1 cellular context compared by ENCODE assay signal in the genomic region with DNA sequence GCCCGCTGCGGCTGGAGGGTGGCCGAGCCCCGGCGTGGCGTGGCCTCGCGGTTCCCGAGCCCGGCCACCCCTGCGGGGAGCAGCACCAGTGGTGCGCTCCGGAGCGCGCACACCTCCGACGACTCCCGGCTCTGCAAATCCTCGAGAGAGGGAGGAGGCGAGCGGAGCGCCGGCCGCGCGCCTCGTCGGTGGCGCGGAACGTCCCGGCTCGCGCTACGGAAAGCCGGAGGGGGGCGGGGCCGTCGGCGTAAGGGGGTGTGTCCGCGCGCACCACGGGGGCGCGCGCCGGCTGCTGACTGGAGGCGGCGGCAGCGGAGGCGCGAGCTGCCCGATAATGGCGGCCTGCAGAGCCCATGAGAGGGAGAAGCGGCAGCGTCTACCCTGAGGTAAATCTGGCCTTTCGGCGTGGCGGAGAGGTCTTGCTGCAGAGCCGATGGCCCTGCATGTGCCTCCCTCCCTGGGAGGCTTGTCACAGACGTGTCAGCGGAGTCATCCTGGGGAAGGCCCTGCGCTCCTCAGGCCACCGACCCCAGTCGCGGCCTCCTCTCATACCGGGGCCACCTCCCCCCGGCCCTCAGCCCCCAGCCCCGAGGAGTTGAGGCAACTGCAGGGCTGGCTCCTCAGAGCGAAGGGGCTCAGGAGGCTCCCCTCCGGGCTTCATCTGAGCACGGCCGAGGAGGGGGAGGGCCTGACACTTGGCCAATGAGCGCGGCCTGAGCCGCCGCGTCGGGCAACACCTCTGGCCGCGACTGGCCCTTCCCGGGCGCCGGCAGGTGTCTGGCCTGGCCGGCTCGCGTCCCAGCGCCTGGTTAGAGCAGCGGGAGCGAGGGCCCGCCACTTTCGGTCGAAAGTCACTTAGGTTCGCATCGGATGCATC.
TF ChIP-seq lines count a peak whose summit lies in the region.

A gene (plus strand): TSS at position 295 of the 877 bp plus-strand sequence. CDS start 2,485 bp downstream, outside the sequence.

TF ChIP-seq in K562, 482 proteins besides CTCF, POLR2A, EP300 and RAD21 (continued from another document):
- TF ChIP-seq, protein P1, sequence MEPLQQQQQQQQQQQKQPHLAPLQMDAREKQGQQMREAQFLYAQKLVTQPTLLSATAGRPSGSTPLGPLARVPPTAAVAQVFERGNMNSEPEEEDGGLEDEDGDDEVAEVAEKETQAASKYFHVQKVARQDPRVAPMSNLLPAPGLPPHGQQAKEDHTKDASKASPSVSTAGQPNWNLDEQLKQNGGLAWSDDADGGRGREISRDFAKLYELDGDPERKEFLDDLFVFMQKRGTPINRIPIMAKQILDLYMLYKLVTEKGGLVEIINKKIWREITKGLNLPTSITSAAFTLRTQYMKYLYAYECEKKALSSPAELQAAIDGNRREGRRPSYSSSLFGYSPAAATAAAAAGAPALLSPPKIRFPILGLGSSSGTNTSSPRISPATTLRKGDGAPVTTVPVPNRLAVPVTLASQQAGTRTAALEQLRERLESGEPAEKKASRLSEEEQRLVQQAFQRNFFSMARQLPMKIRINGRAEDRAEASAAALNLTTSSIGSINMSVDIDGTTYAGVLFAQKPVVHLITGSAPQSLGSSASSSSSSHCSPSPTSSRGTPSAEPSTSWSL (CRISPR knock-in tag; IDR thresholded peaks at IDR 0.05; ENCODE audit: borderline replicate concordance) = 0 out of 2 replicates have a peak, but pooled peaks have one; percentile 78
- no peak for TF ChIP-seq ZNF717 (CRISPR knock-in tag; IDR thresholded peaks at IDR 0.05)
- TF ChIP-seq, protein P2, sequence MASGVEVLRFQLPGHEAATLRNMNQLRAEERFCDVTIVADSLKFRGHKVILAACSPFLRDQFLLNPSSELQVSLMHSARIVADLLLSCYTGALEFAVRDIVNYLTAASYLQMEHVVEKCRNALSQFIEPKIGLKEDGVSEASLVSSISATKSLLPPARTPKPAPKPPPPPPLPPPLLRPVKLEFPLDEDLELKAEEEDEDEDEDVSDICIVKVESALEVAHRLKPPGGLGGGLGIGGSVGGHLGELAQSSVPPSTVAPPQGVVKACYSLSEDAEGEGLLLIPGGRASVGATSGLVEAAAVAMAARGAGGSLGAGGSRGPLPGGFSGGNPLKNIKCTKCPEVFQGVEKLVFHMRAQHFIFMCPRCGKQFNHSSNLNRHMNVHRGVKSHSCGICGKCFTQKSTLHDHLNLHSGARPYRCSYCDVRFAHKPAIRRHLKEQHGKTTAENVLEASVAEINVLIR (CRISPR knock-in tag; IDR thresholded peaks at IDR 0.05) = no peak
- TF ChIP-seq ZNF668 (CRISPR knock-in tag; IDR thresholded peaks at IDR 0.05) = 0 out of 2 replicates have a peak, but pooled peaks have one; percentile 36
- TF ChIP-seq, protein P3, sequence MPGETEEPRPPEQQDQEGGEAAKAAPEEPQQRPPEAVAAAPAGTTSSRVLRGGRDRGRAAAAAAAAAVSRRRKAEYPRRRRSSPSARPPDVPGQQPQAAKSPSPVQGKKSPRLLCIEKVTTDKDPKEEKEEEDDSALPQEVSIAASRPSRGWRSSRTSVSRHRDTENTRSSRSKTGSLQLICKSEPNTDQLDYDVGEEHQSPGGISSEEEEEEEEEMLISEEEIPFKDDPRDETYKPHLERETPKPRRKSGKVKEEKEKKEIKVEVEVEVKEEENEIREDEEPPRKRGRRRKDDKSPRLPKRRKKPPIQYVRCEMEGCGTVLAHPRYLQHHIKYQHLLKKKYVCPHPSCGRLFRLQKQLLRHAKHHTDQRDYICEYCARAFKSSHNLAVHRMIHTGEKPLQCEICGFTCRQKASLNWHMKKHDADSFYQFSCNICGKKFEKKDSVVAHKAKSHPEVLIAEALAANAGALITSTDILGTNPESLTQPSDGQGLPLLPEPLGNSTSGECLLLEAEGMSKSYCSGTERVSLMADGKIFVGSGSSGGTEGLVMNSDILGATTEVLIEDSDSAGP (CRISPR knock-in tag; IDR thresholded peaks at IDR 0.05) = no peak
- TF ChIP-seq ZNF551 (CRISPR knock-in tag; IDR thresholded peaks at IDR 0.05) = no peak
- no peak for TF ChIP-seq STAT5B (CRISPR knock-in tag; IDR thresholded peaks at IDR 0.05)
- no peak for TF ChIP-seq ZNF41 (CRISPR knock-in tag; conservative IDR thresholded peaks at IDR 0.05)
- TF ChIP-seq ZNF311 (CRISPR knock-in tag; IDR thresholded peaks at IDR 0.05) = 0 out of 2 replicates have a peak, but pooled peaks have one; percentile 52
- no peak for TF ChIP-seq HOXB6 (CRISPR knock-in tag; IDR thresholded peaks at IDR 0.05; ENCODE audit: borderline replicate concordance)
- TF ChIP-seq, protein P4, sequence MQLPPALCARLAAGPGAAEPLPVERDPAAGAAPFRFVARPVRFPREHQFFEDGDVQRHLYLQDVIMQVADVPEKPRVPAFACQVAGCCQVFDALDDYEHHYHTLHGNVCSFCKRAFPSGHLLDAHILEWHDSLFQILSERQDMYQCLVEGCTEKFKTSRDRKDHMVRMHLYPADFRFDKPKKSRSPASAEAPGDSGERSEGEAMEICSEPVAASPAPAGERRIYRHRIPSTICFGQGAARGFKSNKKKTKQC (CRISPR knock-in tag; IDR thresholded peaks at IDR 0.05) = no peak
- TF ChIP-seq ARNT (IDR thresholded peaks at IDR 0.05) = no peak
- TF ChIP-seq, protein P5, sequence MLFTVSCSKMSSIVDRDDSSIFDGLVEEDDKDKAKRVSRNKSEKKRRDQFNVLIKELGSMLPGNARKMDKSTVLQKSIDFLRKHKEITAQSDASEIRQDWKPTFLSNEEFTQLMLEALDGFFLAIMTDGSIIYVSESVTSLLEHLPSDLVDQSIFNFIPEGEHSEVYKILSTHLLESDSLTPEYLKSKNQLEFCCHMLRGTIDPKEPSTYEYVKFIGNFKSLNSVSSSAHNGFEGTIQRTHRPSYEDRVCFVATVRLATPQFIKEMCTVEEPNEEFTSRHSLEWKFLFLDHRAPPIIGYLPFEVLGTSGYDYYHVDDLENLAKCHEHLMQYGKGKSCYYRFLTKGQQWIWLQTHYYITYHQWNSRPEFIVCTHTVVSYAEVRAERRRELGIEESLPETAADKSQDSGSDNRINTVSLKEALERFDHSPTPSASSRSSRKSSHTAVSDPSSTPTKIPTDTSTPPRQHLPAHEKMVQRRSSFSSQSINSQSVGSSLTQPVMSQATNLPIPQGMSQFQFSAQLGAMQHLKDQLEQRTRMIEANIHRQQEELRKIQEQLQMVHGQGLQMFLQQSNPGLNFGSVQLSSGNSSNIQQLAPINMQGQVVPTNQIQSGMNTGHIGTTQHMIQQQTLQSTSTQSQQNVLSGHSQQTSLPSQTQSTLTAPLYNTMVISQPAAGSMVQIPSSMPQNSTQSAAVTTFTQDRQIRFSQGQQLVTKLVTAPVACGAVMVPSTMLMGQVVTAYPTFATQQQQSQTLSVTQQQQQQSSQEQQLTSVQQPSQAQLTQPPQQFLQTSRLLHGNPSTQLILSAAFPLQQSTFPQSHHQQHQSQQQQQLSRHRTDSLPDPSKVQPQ (CRISPR knock-in tag; IDR thresholded peaks at IDR 0.05; ENCODE audit: borderline replicate concordance) = no peak
- TF ChIP-seq ZNF140 (CRISPR knock-in tag; IDR thresholded peaks at IDR 0.05) = no peak
- no peak for TF ChIP-seq ZSCAN32 (CRISPR knock-in tag; IDR thresholded peaks at IDR 0.05)
- peak; percentile 40 for TF ChIP-seq CHD4 (IDR thresholded peaks at IDR 0.05; ENCODE audit: insufficient read depth, insufficient replicate concordance, low read depth, low read length, poor library complexity, severe bottlenecking)
- no peak for TF ChIP-seq PHB (CRISPR knock-in tag; IDR thresholded peaks at IDR 0.05)
- TF ChIP-seq, protein P6, sequence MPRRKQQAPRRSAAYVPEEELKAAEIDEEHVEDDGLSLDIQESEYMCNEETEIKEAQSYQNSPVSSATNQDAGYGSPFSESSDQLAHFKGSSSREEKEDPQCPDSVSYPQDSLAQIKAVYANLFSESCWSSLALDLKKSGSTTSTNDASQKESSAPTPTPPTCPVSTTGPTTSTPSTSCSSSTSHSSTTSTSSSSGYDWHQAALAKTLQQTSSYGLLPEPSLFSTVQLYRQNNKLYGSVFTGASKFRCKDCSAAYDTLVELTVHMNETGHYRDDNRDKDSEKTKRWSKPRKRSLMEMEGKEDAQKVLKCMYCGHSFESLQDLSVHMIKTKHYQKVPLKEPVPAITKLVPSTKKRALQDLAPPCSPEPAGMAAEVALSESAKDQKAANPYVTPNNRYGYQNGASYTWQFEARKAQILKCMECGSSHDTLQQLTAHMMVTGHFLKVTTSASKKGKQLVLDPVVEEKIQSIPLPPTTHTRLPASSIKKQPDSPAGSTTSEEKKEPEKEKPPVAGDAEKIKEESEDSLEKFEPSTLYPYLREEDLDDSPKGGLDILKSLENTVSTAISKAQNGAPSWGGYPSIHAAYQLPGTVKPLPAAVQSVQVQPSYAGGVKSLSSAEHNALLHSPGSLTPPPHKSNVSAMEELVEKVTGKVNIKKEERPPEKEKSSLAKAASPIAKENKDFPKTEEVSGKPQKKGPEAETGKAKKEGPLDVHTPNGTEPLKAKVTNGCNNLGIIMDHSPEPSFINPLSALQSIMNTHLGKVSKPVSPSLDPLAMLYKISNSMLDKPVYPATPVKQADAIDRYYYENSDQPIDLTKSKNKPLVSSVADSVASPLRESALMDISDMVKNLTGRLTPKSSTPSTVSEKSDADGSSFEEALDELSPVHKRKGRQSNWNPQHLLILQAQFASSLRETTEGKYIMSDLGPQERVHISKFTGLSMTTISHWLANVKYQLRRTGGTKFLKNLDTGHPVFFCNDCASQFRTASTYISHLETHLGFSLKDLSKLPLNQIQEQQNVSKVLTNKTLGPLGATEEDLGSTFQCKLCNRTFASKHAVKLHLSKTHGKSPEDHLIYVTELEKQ (CRISPR knock-in tag; IDR thresholded peaks at IDR 0.05) = no peak
- TF ChIP-seq SNIP1 (IDR thresholded peaks at IDR 0.05; ENCODE audit: low read depth) = no peak
- TF ChIP-seq HDAC1 (IDR thresholded peaks at IDR 0.05) = peak in 1 of 2 experiments; percentile 96; a peak in 2 of 4 replicates
- TF ChIP-seq BDP1 (IDR thresholded peaks at IDR 0.05; ENCODE audit: insufficient read depth, insufficient read length) = no peak
- no peak for TF ChIP-seq RBM15 (IDR thresholded peaks at IDR 0.05; ENCODE audit: insufficient read depth, low read length)
- no peak for TF ChIP-seq SMARCC2 (IDR thresholded peaks at IDR 0.05; ENCODE audit: low read depth)
- TF ChIP-seq KLF1 (tag; IDR thresholded peaks at IDR 0.05) = peak; percentile 47; the same call in 1 of the 2 replicates
